In genomic region chr16:88340755-88341150, GRCh38 we compare ENCODE assay signal across 21 cellular contexts.
"Had no signal": no experiment of that assay in that cellular context is flagged by ENCODE, and none has a peak within 500 bp of the region (broad histone marks: within the 10 kb centered on the region; RNA-seq: fewer than 3 reads in every experiment).

No MANE protein-coding gene starts in this region.

- DNase-seq: effector memory CD8-positive, alpha-beta T cell; gastrocnemius medialis; heart right ventricle; hypothalamus; mammary epithelial cell; naive thymus-derived CD4-positive, alpha-beta T cell; nephron progenitor cell; retina; spleen; stimulated activated CD4-positive, alpha-beta T cell treated with anti-CD3 and anti-CD28 coated beads, Interleukin-15, amount 100 ng/mL, for 24 hours; stimulated activated CD4-positive, alpha-beta T cell treated with anti-CD3 and anti-CD28 coated beads, Interleukin-1b, Interleukin-23, amount 100 ng/mL, for 48 hours; stimulated activated CD4-positive, alpha-beta T cell treated with anti-CD3 and anti-CD28 coated beads, Interleukin-4, amount 100 ng/mL, for 24 hours; stimulated activated naive B cell treated with anti-CD40 and anti-IgM and Interleukin-4, amounts not matched to agents 10 μg/mL and 1 μg/mL and 100 μg/mL, for 72 hours; trophoblast cell had no signal

- H3K36me3 ChIP-seq: esophagus muscularis mucosa, gastrocnemius medialis, heart right ventricle, spleen had no signal

- FAIRE-seq: islet of Langerhans had no signal

- H3K4me1 ChIP-seq: esophagus muscularis mucosa, gastrocnemius medialis, heart right ventricle, psoas muscle, spleen had no signal

- H3K4me1 Mint-ChIP-seq: naive thymus-derived CD4-positive, alpha-beta T cell; nephron progenitor cell; stimulated activated naive B cell treated with anti-CD40 and anti-IgM and Interleukin-4, amounts not matched to agents 10 μg/mL and 1 μg/mL and 100 μg/mL, for 72 hours had no signal

- H3K4me3 ChIP-seq: esophagus muscularis mucosa, gastrocnemius medialis, heart right ventricle, psoas muscle, spleen had no signal

- H3K27ac ChIP-seq: epithelial cell of prostate, esophagus muscularis mucosa, gastrocnemius medialis, heart right ventricle, psoas muscle, spleen had no signal

- H3K9me3 ChIP-seq: gastrocnemius medialis, psoas muscle had no signal

- ATAC-seq: effector memory CD8-positive, alpha-beta T cell; gastrocnemius medialis; left lobe of liver; naive thymus-derived CD4-positive, alpha-beta T cell; sciatic nerve; stimulated activated naive B cell treated with anti-CD40 and anti-IgM and Interleukin-4, amounts not matched to agents 10 μg/mL and 1 μg/mL and 100 μg/mL, for 72 hours had no signal

- H3K4me3 Mint-ChIP-seq: dendritic cell treated with granulocyte-macrophage colony-stimulating factor and Interleukin-4, amounts not matched to agents 40 ng/mL and 50 ng/mL, for 4 days; effector memory CD8-positive, alpha-beta T cell; naive thymus-derived CD4-positive, alpha-beta T cell; nephron progenitor cell; stimulated activated naive B cell treated with anti-CD40 and anti-IgM and Interleukin-4, amounts not matched to agents 10 μg/mL and 1 μg/mL and 100 μg/mL, for 72 hours had no signal

- H3K27ac Mint-ChIP-seq: dendritic cell treated with granulocyte-macrophage colony-stimulating factor and Interleukin-4, amounts not matched to agents 40 ng/mL and 50 ng/mL, for 4 days; effector memory CD8-positive, alpha-beta T cell; naive thymus-derived CD4-positive, alpha-beta T cell; nephron progenitor cell; stimulated activated naive B cell treated with anti-CD40 and anti-IgM and Interleukin-4, amounts not matched to agents 10 μg/mL and 1 μg/mL and 100 μg/mL, for 72 hours had no signal
